In the genomic region with DNA sequence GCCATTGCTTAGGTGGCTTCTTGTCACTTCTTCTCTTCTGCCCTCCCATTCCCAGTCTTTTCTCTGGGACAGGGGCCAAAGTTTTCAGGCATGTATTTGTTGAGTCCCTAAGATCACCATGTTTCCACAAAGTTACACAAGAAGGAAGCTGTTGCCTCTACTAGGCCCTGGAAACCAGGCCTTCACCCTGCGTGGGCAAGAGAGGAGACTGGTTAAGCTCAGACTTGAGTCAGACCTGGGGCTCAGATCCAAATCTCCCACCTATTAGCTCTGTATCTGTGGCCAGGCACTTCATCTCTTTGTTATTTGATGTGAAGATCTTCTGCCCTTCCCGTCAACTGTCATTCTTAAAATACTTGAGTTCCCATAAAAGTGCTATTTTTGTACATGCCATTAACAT, we compare ENCODE assay signal across 1 cellular context.
TF ChIP-seq lines count a peak whose summit lies in the region.

No MANE protein-coding gene starts in this region.

TF ChIP-seq in HCT116, 20 proteins besides CTCF, POLR2A, EP300 and RAD21:
- TF ChIP-seq, protein P1, sequence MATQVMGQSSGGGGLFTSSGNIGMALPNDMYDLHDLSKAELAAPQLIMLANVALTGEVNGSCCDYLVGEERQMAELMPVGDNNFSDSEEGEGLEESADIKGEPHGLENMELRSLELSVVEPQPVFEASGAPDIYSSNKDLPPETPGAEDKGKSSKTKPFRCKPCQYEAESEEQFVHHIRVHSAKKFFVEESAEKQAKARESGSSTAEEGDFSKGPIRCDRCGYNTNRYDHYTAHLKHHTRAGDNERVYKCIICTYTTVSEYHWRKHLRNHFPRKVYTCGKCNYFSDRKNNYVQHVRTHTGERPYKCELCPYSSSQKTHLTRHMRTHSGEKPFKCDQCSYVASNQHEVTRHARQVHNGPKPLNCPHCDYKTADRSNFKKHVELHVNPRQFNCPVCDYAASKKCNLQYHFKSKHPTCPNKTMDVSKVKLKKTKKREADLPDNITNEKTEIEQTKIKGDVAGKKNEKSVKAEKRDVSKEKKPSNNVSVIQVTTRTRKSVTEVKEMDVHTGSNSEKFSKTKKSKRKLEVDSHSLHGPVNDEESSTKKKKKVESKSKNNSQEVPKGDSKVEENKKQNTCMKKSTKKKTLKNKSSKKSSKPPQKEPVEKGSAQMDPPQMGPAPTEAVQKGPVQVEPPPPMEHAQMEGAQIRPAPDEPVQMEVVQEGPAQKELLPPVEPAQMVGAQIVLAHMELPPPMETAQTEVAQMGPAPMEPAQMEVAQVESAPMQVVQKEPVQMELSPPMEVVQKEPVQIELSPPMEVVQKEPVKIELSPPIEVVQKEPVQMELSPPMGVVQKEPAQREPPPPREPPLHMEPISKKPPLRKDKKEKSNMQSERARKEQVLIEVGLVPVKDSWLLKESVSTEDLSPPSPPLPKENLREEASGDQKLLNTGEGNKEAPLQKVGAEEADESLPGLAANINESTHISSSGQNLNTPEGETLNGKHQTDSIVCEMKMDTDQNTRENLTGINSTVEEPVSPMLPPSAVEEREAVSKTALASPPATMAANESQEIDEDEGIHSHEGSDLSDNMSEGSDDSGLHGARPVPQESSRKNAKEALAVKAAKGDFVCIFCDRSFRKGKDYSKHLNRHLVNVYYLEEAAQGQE (IDR thresholded peaks at IDR 0.05; ENCODE audit: low read depth): no peak
- no peak for TF ChIP-seq FOSL1 (IDR thresholded peaks at IDR 0.05; ENCODE audit: low read depth)
- no peak for TF ChIP-seq SRF (IDR thresholded peaks at IDR 0.05; ENCODE audit: low read depth)
